17 cellular contexts compared by ENCODE assay signal in genomic region chr4:184289179-184289535, GRCh38.
DNase-seq lines count a peak whose midpoint lies in the region; ATAC-seq lines count a peak whose summit lies in the region.
"Had no signal": no experiment of that assay in that cellular context is flagged by ENCODE, and none has a peak within 500 bp of the region (broad histone marks: within the 10 kb centered on the region; RNA-seq: fewer than 3 reads in every experiment).

No MANE protein-coding gene starts in this region.

- H3K4me1 Mint-ChIP-seq in stimulated activated naive CD8-positive, alpha-beta T cell treated with anti-CD3 and anti-CD28 coated beads, Interleukin-15, Interleukin-2, amounts not matched to agents 100 ng/mL and 50 ng/mL, for 24 hours (ENCODE audit: low read depth) = peaks cover 50% of the 10 kb centered on the region
- H3K4me1 Mint-ChIP-seq in activated naive CD8-positive, alpha-beta T cell treated with anti-CD3 and anti-CD28 coated beads, Interleukin-2, amount 50 U/mL, for 24 hours = peaks cover 53% of the 10 kb centered on the region

- no peak for DNase-seq in stimulated activated naive CD8-positive, alpha-beta T cell treated with anti-CD3 and anti-CD28 coated beads, Interleukin-15, Interleukin-2, amounts not matched to agents 100 U/mL and 50 U/mL, for 24 hours
- DNase-seq in activated naive CD8-positive, alpha-beta T cell treated with anti-CD3 and anti-CD28 coated beads, Interleukin-2, amount 50 U/mL, for 24 hours = no peak
- DNase-seq in HCEC 1CT (no peak), nucleus accumbens (lab: John Stamatoyannopoulos, UW) (no peak), NCI-H345 (lab: John Stamatoyannopoulos, UW) (no peak)
- DNase-seq: amygdala; Caco-2; foreskin melanocyte; GF-D8; KBM-7; SHP77; stimulated activated naive CD4-positive, alpha-beta T cell treated with Interleukin-2 at 50 U/mL for 16 hours had no signal

- no peaks in the 10 kb centered on the region for H3K36me3 Mint-ChIP-seq in stimulated activated naive CD8-positive, alpha-beta T cell treated with anti-CD3 and anti-CD28 coated beads, Interleukin-15, Interleukin-2, amounts not matched to agents 100 ng/mL and 50 ng/mL, for 24 hours (ENCODE audit: low read depth)
- no peaks in the 10 kb centered on the region for H3K36me3 Mint-ChIP-seq in activated naive CD8-positive, alpha-beta T cell treated with anti-CD3 and anti-CD28 coated beads, Interleukin-2, amount 50 U/mL, for 24 hours (ENCODE audit: low read depth)
- H3K36me3 Mint-ChIP-seq: mesothelial cell of epicardium had no signal

- H3K27me3 Mint-ChIP-seq in stimulated activated naive CD8-positive, alpha-beta T cell treated with anti-CD3 and anti-CD28 coated beads, Interleukin-15, Interleukin-2, amounts not matched to agents 100 ng/mL and 50 ng/mL, for 24 hours = no peaks in the 10 kb centered on the region
- H3K27me3 Mint-ChIP-seq in activated naive CD8-positive, alpha-beta T cell treated with anti-CD3 and anti-CD28 coated beads, Interleukin-2, amount 50 U/mL, for 24 hours = peaks cover 3% of the 10 kb centered on the region

- no peak for ATAC-seq in stimulated activated naive CD8-positive, alpha-beta T cell treated with anti-CD3 and anti-CD28 coated beads, Interleukin-15, Interleukin-2, amounts not matched to agents 100 U/mL and 50 U/mL, for 24 hours
- no peak for ATAC-seq in activated naive CD8-positive, alpha-beta T cell treated with anti-CD3 and anti-CD28 coated beads, Interleukin-2, amount 50 U/mL, for 24 hours
- ATAC-seq in GM18502 (IDR thresholded peaks at IDR 0.05; ENCODE audit: poor library complexity, unreplicated experiment) = no peak

- no peaks in the 10 kb centered on the region for H3K9me3 ChIP-seq in mucosa of stomach (ENCODE audit: control insufficient read depth, low read length)
- H3K9me3 ChIP-seq: Caco-2, ovary had no signal

- H3K4me3 Mint-ChIP-seq in stimulated activated naive CD8-positive, alpha-beta T cell treated with anti-CD3 and anti-CD28 coated beads, Interleukin-15, Interleukin-2, amounts not matched to agents 100 ng/mL and 50 ng/mL, for 24 hours = peak overlapping the region; percentile 40
- H3K4me3 Mint-ChIP-seq in activated naive CD8-positive, alpha-beta T cell treated with anti-CD3 and anti-CD28 coated beads, Interleukin-2, amount 50 U/mL, for 24 hours = peak overlapping the region; percentile 25
- H3K4me3 Mint-ChIP-seq: mesothelial cell of epicardium had no signal

- peak overlapping the region; percentile 22 for H3K9ac ChIP-seq in mucosa of stomach (ENCODE audit: low read length)

- no peaks in the 10 kb centered on the region for H3K27me3 ChIP-seq in mucosa of stomach (ENCODE audit: control insufficient read depth, insufficient read depth, low read length)
- H3K27me3 ChIP-seq: ovary had no signal

- peaks cover 50% of the 10 kb centered on the region for H3K4me1 ChIP-seq in mucosa of stomach (ENCODE audit: control insufficient read depth, insufficient read depth, low read length)

- H3K9me3 Mint-ChIP-seq in stimulated activated naive CD8-positive, alpha-beta T cell treated with anti-CD3 and anti-CD28 coated beads, Interleukin-15, Interleukin-2, amounts not matched to agents 100 ng/mL and 50 ng/mL, for 24 hours = no peaks in the 10 kb centered on the region
- H3K9me3 Mint-ChIP-seq in activated naive CD8-positive, alpha-beta T cell treated with anti-CD3 and anti-CD28 coated beads, Interleukin-2, amount 50 U/mL, for 24 hours = no peaks in the 10 kb centered on the region
- H3K9me3 Mint-ChIP-seq: mesothelial cell of epicardium had no signal

- no peak overlapping the region for H3K4me3 ChIP-seq in mucosa of stomach (ENCODE audit: low read length)
- H3K4me3 ChIP-seq: ovary had no signal

- no peaks in the 10 kb centered on the region for H3K36me3 ChIP-seq in mucosa of stomach (ENCODE audit: control insufficient read depth, insufficient read depth, low read length)
- H3K36me3 ChIP-seq: ovary had no signal

- H3K27ac Mint-ChIP-seq in stimulated activated naive CD8-positive, alpha-beta T cell treated with anti-CD3 and anti-CD28 coated beads, Interleukin-15, Interleukin-2, amounts not matched to agents 100 ng/mL and 50 ng/mL, for 24 hours = peak overlapping the region; percentile 89
- peak overlapping the region; percentile 93 for H3K27ac Mint-ChIP-seq in activated naive CD8-positive, alpha-beta T cell treated with anti-CD3 and anti-CD28 coated beads, Interleukin-2, amount 50 U/mL, for 24 hours
